In the genomic region with DNA sequence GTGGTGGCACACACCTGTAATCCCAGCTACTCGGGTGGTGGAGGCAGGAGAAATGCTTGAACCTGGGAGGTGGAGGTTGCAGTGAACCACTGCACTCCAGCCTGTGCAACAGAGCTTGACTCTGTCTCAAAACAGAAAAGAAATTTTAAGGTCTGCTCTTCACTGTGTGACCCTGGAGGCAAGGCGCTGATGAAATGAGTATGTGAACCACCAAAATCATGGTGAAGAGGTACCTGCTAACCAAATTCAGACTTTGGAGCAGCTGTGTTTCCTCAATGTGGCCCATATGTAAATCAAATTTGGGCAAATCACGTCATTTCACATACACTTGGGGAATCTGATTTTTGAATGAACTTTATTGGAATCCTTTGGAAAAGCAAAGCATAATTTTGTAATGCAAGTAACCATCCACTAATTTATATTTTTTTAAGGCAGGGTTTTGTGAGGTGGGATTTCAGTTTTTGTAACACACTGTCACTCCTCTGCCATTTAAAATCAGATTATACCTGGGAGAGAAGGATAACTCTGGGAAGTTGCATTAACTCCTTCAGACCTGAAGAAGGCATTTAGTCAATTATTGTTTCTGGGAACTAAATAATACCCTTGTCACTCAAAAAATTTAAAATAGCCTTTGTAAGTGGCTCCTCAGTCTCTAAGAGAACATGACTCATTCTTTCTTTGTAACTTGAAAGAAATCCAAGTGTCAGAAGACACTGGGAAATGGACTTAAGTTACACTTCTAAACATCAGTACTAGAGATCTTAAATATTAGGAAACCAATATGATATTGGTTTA, we compare ENCODE assay signal across 14 cellular contexts. TPM values are rescaled to one million over a fixed set of nuclear protein-coding genes. Genes with fewer than 3 reads are reported as not detected.
DNase-seq lines count a peak whose midpoint lies in the region; ATAC-seq and TF ChIP-seq lines count a peak whose summit lies in the region.
"Had no signal": no experiment of that assay in that cellular context is flagged by ENCODE, and none has a peak within 500 bp of the region (broad histone marks: within the 10 kb centered on the region; RNA-seq: fewer than 3 reads in every experiment).

No MANE protein-coding gene starts in this region.

- H3K9me3 ChIP-seq in right cardiac atrium (ENCODE audit: control insufficient read depth, low read length) = no peaks in the 10 kb centered on the region
- H3K9me3 ChIP-seq in SK-N-SH = no peaks in the 10 kb centered on the region
- H3K9me3 ChIP-seq in vagina = no peaks in the 10 kb centered on the region
- H3K9me3 ChIP-seq: pancreas had no signal

- POLR2A ChIA-PET in SK-N-SH (lab: Yijun Ruan, JAX) = no interaction called here

- H3K4me3 Mint-ChIP-seq in T-helper 2 cell treated with Interferon-gamma antibody and Interleukin-4, amounts not matched to agents 5 μg/mL and 100 μg/mL, for 36 hours = no peak overlapping the region
- H3K4me3 Mint-ChIP-seq: brain had no signal

- H3K9me2 ChIP-seq in SK-N-SH = no peaks in the 10 kb centered on the region

- H3K27ac Mint-ChIP-seq in T-helper 2 cell treated with Interferon-gamma antibody and Interleukin-4, amounts not matched to agents 5 μg/mL and 100 μg/mL, for 36 hours = no peak overlapping the region

- TF ChIP-seq RAD21 in SK-N-SH (IDR thresholded peaks at IDR 0.05; ENCODE audit: low read length) = no peak

- TF ChIP-seq CTCF in SK-N-SH (IDR thresholded peaks at IDR 0.05) = no peak
- TF ChIP-seq CTCF in fibroblast of villous mesenchyme (IDR thresholded peaks at IDR 0.05; ENCODE audit: insufficient read depth, low read depth, low read length) = no peak
- no peak for TF ChIP-seq CTCF in vagina (IDR thresholded peaks at IDR 0.05)

- peaks cover 0 to 2% of the 10 kb centered on the region in 2 experiments for H3K36me3 ChIP-seq in SK-N-SH (replicated peaks in 1 of 2; ENCODE audit: control insufficient read depth in 1 of 2, insufficient read depth in 2 of 2, low read length in 1 of 2)
- no peaks in the 10 kb centered on the region for H3K36me3 ChIP-seq in vagina
- no peaks in the 10 kb centered on the region for H3K36me3 ChIP-seq in mesendoderm (ENCODE audit: control insufficient read depth, insufficient read depth, low read length)
- H3K36me3 ChIP-seq: pancreas had no signal

- no peak overlapping the region for H3K4ac ChIP-seq in mesendoderm (ENCODE audit: low read depth, low read length)

- H2AFZ ChIP-seq in SK-N-SH (ENCODE audit: low read depth) = no peak overlapping the region

- peak in 1 of 2 experiments; percentile 53; a peak in 2 of 4 replicates for TF ChIP-seq EP300 in SK-N-SH (IDR thresholded peaks at IDR 0.05; ENCODE audit: borderline replicate concordance in 1 of 2, low read depth in 1 of 2, low read length in 1 of 2)

- TF ChIP-seq POLR2A in vagina (IDR thresholded peaks at IDR 0.05) = no peak

- H3K36me3 Mint-ChIP-seq in T-helper 2 cell treated with Interferon-gamma antibody and Interleukin-4, amounts not matched to agents 5 μg/mL and 100 μg/mL, for 36 hours (ENCODE audit: low read depth) = peaks cover 19% of the 10 kb centered on the region

- no peak overlapping the region for H2BK120ac ChIP-seq in mesendoderm (ENCODE audit: low read depth, low read length)

- DNase-seq in left ventricle myocardium superior (no peak), right cardiac atrium (no peak), SK-N-SH (no peak), fibroblast of villous mesenchyme (ENCODE audit: low read depth) (peak; percentile 60), vagina (ENCODE audit: extremely low spot score in 2 of 2) (no peak), mesendoderm (no peak), DMS53 treated with DMSO at 0.1 percent for 48 hours (lab: John Stamatoyannopoulos, UW; ENCODE audit: unreplicated experiment) (no peak)
- no peak for DNase-seq in T-helper 2 cell treated with Interferon-gamma antibody and Interleukin-4, amounts not matched to agents 5 μg/mL and 100 μg/mL, for 36 hours (ENCODE audit: low spot score)
- DNase-seq: GOT3; NCI-H774; pancreas; stimulated activated CD8-positive, alpha-beta memory T cell treated with anti-CD3 and anti-CD28 coated beads, Interleukin-4, amount 100 ng/mL, for 48 hours had no signal

- no peak overlapping the region for H3K18ac ChIP-seq in mesendoderm (ENCODE audit: low read length)

- peaks cover 48% of the 10 kb centered on the region for H3K4me1 Mint-ChIP-seq in T-helper 2 cell treated with Interferon-gamma antibody and Interleukin-4, amounts not matched to agents 5 μg/mL and 100 μg/mL, for 36 hours (ENCODE audit: low read depth)

- no peaks in the 10 kb centered on the region for H4K20me1 ChIP-seq in SK-N-SH (ENCODE audit: insufficient read depth)

- H3K9ac ChIP-seq in SK-N-SH = peak overlapping the region; percentile 53; the same call in 1 of the 2 replicates
- no peak overlapping the region for H3K9ac ChIP-seq in mesendoderm (ENCODE audit: low read length)
- H3K9ac ChIP-seq: BLaER1 had no signal

- H3F3A ChIP-seq in SK-N-SH (replicated peaks; ENCODE audit: insufficient read depth) = peaks cover 12% of the 10 kb centered on the region

- no peak overlapping the region for H2BK15ac ChIP-seq in mesendoderm (replicated peaks; ENCODE audit: low read depth)

- H3K56ac ChIP-seq in mesendoderm (ENCODE audit: low read length) = no peak overlapping the region

- H4K5ac ChIP-seq in mesendoderm (ENCODE audit: low read length) = no peak overlapping the region

- peak; percentile 44 for ATAC-seq in left ventricle myocardium superior
- ATAC-seq in right cardiac atrium = no peak
- ATAC-seq: pancreas had no signal

- peaks cover 4% of the 10 kb centered on the region for H3K9me3 Mint-ChIP-seq in T-helper 2 cell treated with Interferon-gamma antibody and Interleukin-4, amounts not matched to agents 5 μg/mL and 100 μg/mL, for 36 hours

- no peaks in the 10 kb centered on the region for H3K27me3 Mint-ChIP-seq in T-helper 2 cell treated with Interferon-gamma antibody and Interleukin-4, amounts not matched to agents 5 μg/mL and 100 μg/mL, for 36 hours (ENCODE audit: low read depth)
- H3K27me3 Mint-ChIP-seq: brain had no signal

- intact Hi-C loops in left ventricle myocardium superior (cut with micrococcal nuclease) = no loop called here
- intact Hi-C loops in right cardiac atrium (cut with DNase I) = no loop called here
- intact Hi-C loops in vagina (cut with DNase I) = no loop called here

- H3K4me2 ChIP-seq in SK-N-SH = peak overlapping the region; percentile 69
- H3K4me2 ChIP-seq in mesendoderm (ENCODE audit: low read length) = no peak overlapping the region
- H3K4me2 ChIP-seq: BLaER1 had no signal

- no peak overlapping the region for H4K8ac ChIP-seq in mesendoderm (ENCODE audit: low read depth, low read length)

- WGBS in right cardiac atrium = 85% methylated on average over 3 of the region's 3 CpGs
- WGBS in SK-N-SH (ENCODE audit: low lambda C conversion rate) = 34% methylated on average over 3 of the region's 3 CpGs
- no CpG with 5 or more reads among the region's 3 CpGs for WGBS in mesendoderm (ENCODE audit: extremely low coverage, insufficient coverage, low lambda C conversion rate)

- no peaks in the 10 kb centered on the region for H3K79me1 ChIP-seq in mesendoderm (ENCODE audit: low read length)

- H3K4me3 ChIP-seq in right cardiac atrium (ENCODE audit: low read length) = no peak overlapping the region
- H3K4me3 ChIP-seq in SK-N-SH (ENCODE audit: low read depth in 2 of 2, low read length in 1 of 2) = peak overlapping the region in 1 of 2 experiments; percentile 46; a peak in 1 of 4 replicates
- no peak overlapping the region for H3K4me3 ChIP-seq in fibroblast of villous mesenchyme (ENCODE audit: low read depth, low read length)
- H3K4me3 ChIP-seq in vagina = no peak overlapping the region
- no peak overlapping the region for H3K4me3 ChIP-seq in mesendoderm (ENCODE audit: low read length)
- H3K4me3 ChIP-seq: BLaER1, pancreas had no signal

- H3K27me3 ChIP-seq in right cardiac atrium (ENCODE audit: control insufficient read depth, insufficient read depth) = no peaks in the 10 kb centered on the region
- no peaks in the 10 kb centered on the region for H3K27me3 ChIP-seq in SK-N-SH (ENCODE audit: insufficient read depth)
- H3K27me3 ChIP-seq in vagina = no peaks in the 10 kb centered on the region
- no peaks in the 10 kb centered on the region for H3K27me3 ChIP-seq in mesendoderm (ENCODE audit: insufficient read depth, low read length, poor library complexity)
- H3K27me3 ChIP-seq: BLaER1, pancreas had no signal

- H2AK5ac ChIP-seq in mesendoderm (ENCODE audit: low read length) = no peak overlapping the region

- peaks cover 8% of the 10 kb centered on the region for H3K79me2 ChIP-seq in SK-N-SH (ENCODE audit: insufficient read depth)
- no peaks in the 10 kb centered on the region for H3K79me2 ChIP-seq in mesendoderm (ENCODE audit: control insufficient read depth, insufficient read depth, low read length)

- no peak overlapping the region for H2BK5ac ChIP-seq in mesendoderm (ENCODE audit: low read length)

- CTCF ChIA-PET in SK-N-SH (lab: Yijun Ruan, JAX) = no interaction called here

- H3K23ac ChIP-seq in mesendoderm (ENCODE audit: low read length) = no peak overlapping the region

- H3K4me1 ChIP-seq in right cardiac atrium (ENCODE audit: control insufficient read depth, insufficient read depth, low read length) (peaks cover 1% of the 10 kb centered on the region), SK-N-SH (ENCODE audit: control insufficient read depth in 1 of 2, insufficient read depth in 2 of 2, low read depth in 1 of 2, low read length in 1 of 2) (peaks cover 0 to 24% of the 10 kb centered on the region in 2 experiments; a peak in 3 of 4 replicates), vagina (peaks cover 37% of the 10 kb centered on the region), mesendoderm (ENCODE audit: control insufficient read depth, low read depth, low read length) (no peaks in the 10 kb centered on the region)
- H3K4me1 ChIP-seq: pancreas had no signal

- no peak overlapping the region for H3K27ac ChIP-seq in right cardiac atrium (ENCODE audit: low read length)
- peak overlapping the region; percentile 79 to 98; a peak in 3 of 4 replicates for H3K27ac ChIP-seq in SK-N-SH (ENCODE audit: low read depth in 2 of 2, low read length in 1 of 2)
- H3K27ac ChIP-seq in vagina = peak overlapping the region; percentile 79
- no peak overlapping the region for H3K27ac ChIP-seq in mesendoderm (ENCODE audit: low read depth, low read length)
- H3K27ac ChIP-seq: BLaER1, pancreas had no signal

RNA-seq across cellular contexts. Expression of gene DOCK11, which starts 24.0 kb away (rescaled TPM):
- total RNA-seq in left ventricle myocardium superior = 3.3 TPM
- 1 to 10 TPM; 3.3 to 8.5 (median 6.2) TPM for total RNA-seq in right cardiac atrium
- 3.5 TPM for polyA plus RNA-seq in right cardiac atrium
- polyA plus RNA-seq in SK-N-SH (2012; rRNA removed) = 34.8 and 39.3 TPM in 2 replicates
- polyA plus RNA-seq in SK-N-SH (2012; cell fraction: cytosol; rRNA removed) = 50.5 and 72.0 TPM in 2 replicates
- 24.0 and 47.2 TPM in 2 replicates for polyA plus RNA-seq in SK-N-SH (2012; cell fraction: nucleus; rRNA removed)
- 50.1 and 54.4 TPM in 2 replicates for total RNA-seq in fibroblast of villous mesenchyme
- total RNA-seq in vagina = 20.6 TPM
- 1.7 TPM for polyA plus RNA-seq in mesendoderm (2013, experiment 1 of 2)
- 1.5 TPM for polyA plus RNA-seq in mesendoderm (2013, experiment 2 of 2)

Comparison
In these comparisons a context has a peak if more than half of its experiments do, and no peak if none do; other contexts are left out.
1. H3K27ac ChIP-seq: peak in SK-N-SH (2 of 2) and vagina (single experiment); none in right cardiac atrium (single experiment) and mesendoderm (single experiment).